Comparison of ENCODE assay signal across 7 cellular contexts in genomic region chr14:59576332-59577294, GRCh38. TPM values are rescaled to one million over a fixed set of nuclear protein-coding genes. Genes with fewer than 3 reads are reported as not detected.
DNase-seq lines count a peak whose midpoint lies in the region; ATAC-seq, FAIRE-seq and TF ChIP-seq lines count a peak whose summit lies in the region.

TSS of gene CCDC175 (minus strand) at chr14:59576812. CDS start at chr14:59576775, 37 bp downstream.

- FAIRE-seq in keratinocyte (lab: Jason Lieb, UNC): no peak

- POLR2A ChIA-PET in activated B cell treated with CpG ODN at 0.5 μM for 24 hours (lab: Charles Lee): no interaction called here

- DNase-seq in NCI-H2029 (lab: John Stamatoyannopoulos, UW): peak; percentile 95
- DNase-seq in activated B cell treated with CpG ODN at 0.5 μM for 24 hours: peak; percentile 68
- peak; percentile 76 for DNase-seq in central memory CD4-positive, alpha-beta T cell
- DNase-seq in keratinocyte (ENCODE audit: low read depth, low spot score): peak; percentile 15
- DNase-seq in stimulated activated CD4-positive, alpha-beta T cell treated with anti-CD3 and anti-CD28 coated beads, Interleukin-12 subunit alpha, Interleukin-12 subunit beta, amount 100 ng/mL, for 4 hours: peak; percentile 83

- H3K27ac ChIP-seq in keratinocyte (ENCODE audit: control insufficient read depth, insufficient read depth, low read length): no peak within 1 kb of the TSS

- H2AFZ ChIP-seq in keratinocyte (ENCODE audit: control insufficient read depth, low read length): peak within 1 kb of the TSS; percentile 66

- H3K27me3 Mint-ChIP-seq in activated B cell treated with CpG ODN at 0.5 μM for 24 hours: peaks cover 11% of the 10 kb centered on the region

- ATAC-seq in GM18502 (IDR thresholded peaks at IDR 0.05; ENCODE audit: poor library complexity, unreplicated experiment) (peak; percentile 99), HG02885 (IDR thresholded peaks at IDR 0.05; ENCODE audit: poor library complexity, unreplicated experiment) (peak; percentile 99), activated B cell treated with CpG ODN at 0.5 μM for 24 hours (ENCODE audit: low read depth) (peak; percentile 94)

- no peaks in the 10 kb centered on the region for H3K36me3 Mint-ChIP-seq in activated B cell treated with CpG ODN at 0.5 μM for 24 hours (ENCODE audit: low read depth)

- CTCF ChIA-PET in activated B cell treated with CpG ODN at 0.5 μM for 24 hours (lab: Charles Lee): interaction anchor here (0.6 to 2.3 kb wide), 10 partner anchors 9 to 609 kb away, joined by 3 to 9 read pairs (median 5); partner anchors contain the start of genes JKAMP and L3HYPDH

- peak within 1 kb of the TSS; percentile 78 for H3K4me2 ChIP-seq in keratinocyte (ENCODE audit: control insufficient read depth, extremely low read depth, insufficient read depth, low read depth, low read length)

- H3K9me3 Mint-ChIP-seq in activated B cell treated with CpG ODN at 0.5 μM for 24 hours: no peaks in the 10 kb centered on the region

- no peaks in the 10 kb centered on the region for H3K36me3 ChIP-seq in keratinocyte (ENCODE audit: control insufficient read depth in 2 of 2, extremely low read depth in 1 of 2, insufficient read depth in 2 of 2, low read length in 2 of 2)

- H3K4me3 ChIP-seq in keratinocyte (ENCODE audit: control insufficient read depth in 2 of 3, extremely low read depth in 1 of 3, insufficient read depth in 2 of 3, low read depth in 1 of 3, low read length in 3 of 3): peak within 1 kb of the TSS; percentile 20 to 53 (median 48)

- peaks cover 5% of the 10 kb centered on the region for H3K4me1 ChIP-seq in keratinocyte (ENCODE audit: control insufficient read depth, extremely low read depth, insufficient read depth, low read length)

- peak within 1 kb of the TSS; percentile 70 for H3K4me3 Mint-ChIP-seq in activated B cell treated with CpG ODN at 0.5 μM for 24 hours

- no peaks in the 10 kb centered on the region for H3K9me1 ChIP-seq in keratinocyte (ENCODE audit: control insufficient read depth, extremely low read depth, insufficient read depth, low read length)

- H4K20me1 ChIP-seq in keratinocyte (ENCODE audit: control insufficient read depth, extremely low read depth, insufficient read depth, low read length): no peaks in the 10 kb centered on the region

- intact Hi-C loops in activated B cell treated with CpG ODN at 0.5 μM for 24 hours (cut with micrococcal nuclease): loop anchor here (1.0 to 10.0 kb wide), 7 partner anchors 69 to 1075 kb away; partner anchors contain the start of genes JKAMP, L3HYPDH and PCNX4

- H3K9ac ChIP-seq in keratinocyte (ENCODE audit: control insufficient read depth, extremely low read depth, insufficient read depth, low read length): no peak within 1 kb of the TSS

- H3K9me3 ChIP-seq in keratinocyte (ENCODE audit: control insufficient read depth, low read depth, low read length): no peaks in the 10 kb centered on the region

- TF ChIP-seq CTCF in activated B cell treated with CpG ODN at 0.5 μM for 24 hours (IDR thresholded peaks at IDR 0.05): no peak
- TF ChIP-seq CTCF in keratinocyte (optimal IDR thresholded peaks at IDR 0.05 in 1 of 3, IDR thresholded peaks at IDR 0.05 in 1 of 3, conservative IDR thresholded peaks at IDR 0.05 in 1 of 3; ENCODE audit: extremely low read depth in 1 of 3, insufficient read depth in 2 of 3, low read length in 3 of 3): peak; percentile 77 to 87 (median 83)

- dilution Hi-C loops in keratinocyte (cut with MboI; ENCODE audit: extremely low pct_ligation_motif_present, low sequenced_read_pairs): no loop called here

- H3K27me3 ChIP-seq in keratinocyte (ENCODE audit: control insufficient read depth, extremely low read depth, insufficient read depth, low read length): peaks cover 16% of the 10 kb centered on the region

- H3K4me1 Mint-ChIP-seq in activated B cell treated with CpG ODN at 0.5 μM for 24 hours: peaks cover 8% of the 10 kb centered on the region

- no peaks in the 10 kb centered on the region for H3K79me2 ChIP-seq in keratinocyte (ENCODE audit: control insufficient read depth, insufficient read depth, low read length)

- H3K27ac Mint-ChIP-seq in activated B cell treated with CpG ODN at 0.5 μM for 24 hours: no peak within 1 kb of the TSS

RNA-seq across cellular contexts. Expression of gene CCDC175, which starts in this region (rescaled TPM):
- total RNA-seq in activated B cell treated with CpG ODN at 0.5 μM for 24 hours: not detected in 2 replicates
- not detected in 3 replicates for polyA plus RNA-seq in keratinocyte
- polyA plus RNA-seq in keratinocyte (2011; ENCODE audit: low read depth): not detected
- polyA plus RNA-seq in keratinocyte (2011; cell fraction: cytosol; rRNA removed): not detected in 2 replicates
- polyA plus RNA-seq in keratinocyte (2011; cell fraction: nucleus; rRNA removed): not detected in 2 replicates
- not detected in 2 replicates for polyA plus RNA-seq in keratinocyte (2012; ENCODE audit: low replicate concordance)
- not detected in 3 replicates for polyA minus RNA-seq in keratinocyte
- polyA minus RNA-seq in keratinocyte (2011; cell fraction: cytosol; rRNA and poly(A)+ RNA removed): not detected
- polyA minus RNA-seq in keratinocyte (2011; cell fraction: nucleus; rRNA and poly(A)+ RNA removed): not detected in 2 replicates

Comparison
In these comparisons a context has a peak if more than half of its experiments do, and no peak if none do; other contexts are left out.
1. Peak in DNase-seq and ATAC-seq in activated B cell treated with CpG ODN at 0.5 μM for 24 hours; RNA of the gene not detected or under 1 TPM.
2. Peak in DNase-seq, H3K4me3 ChIP-seq and H3K4me2 ChIP-seq in keratinocyte; RNA of the gene not detected or under 1 TPM.
3. DNase-seq: peak in every context shown above with its lines; median percentile 95 in NCI-H2029; 83 in stimulated activated CD4-positive, alpha-beta T cell treated with anti-CD3 and anti-CD28 coated beads, Interleukin-12 subunit alpha, Interleukin-12 subunit beta, amount 100 ng/mL, for 4 hours; 76 in central memory CD4-positive, alpha-beta T cell; 68 in activated B cell treated with CpG ODN at 0.5 μM for 24 hours; 15 in keratinocyte.